Comparison of ENCODE assay signal across 26 cellular contexts in the genomic region with DNA sequence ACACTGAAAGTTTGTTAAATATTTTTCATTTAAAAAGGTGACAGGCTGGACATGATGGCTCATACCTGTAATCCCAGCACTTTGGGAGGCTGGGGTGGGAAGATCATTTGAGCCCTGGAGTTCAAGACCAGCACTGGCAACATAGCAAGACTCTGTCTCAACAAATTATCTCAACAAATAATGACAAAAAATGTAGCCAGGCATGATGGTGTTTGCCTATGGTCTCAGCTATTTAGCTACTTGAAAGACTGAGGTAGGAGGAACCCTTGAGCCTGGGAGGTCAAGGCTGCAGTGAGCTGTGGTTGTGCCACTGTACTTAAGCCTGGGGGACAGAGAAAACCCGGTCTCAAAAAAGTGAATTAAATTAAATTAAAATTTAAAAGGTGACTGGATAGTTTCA. TPM values are rescaled to one million over a fixed set of nuclear protein-coding genes. Genes with fewer than 3 reads are reported as not detected.
"Had no signal": no experiment of that assay in that cellular context is flagged by ENCODE, and none has a peak within 500 bp of the region (broad histone marks: within the 10 kb centered on the region; RNA-seq: fewer than 3 reads in every experiment).

No MANE protein-coding gene starts in this region.

- H3K27ac ChIP-seq: colonic mucosa, coronary artery, dorsolateral prefrontal cortex, epithelial cell of prostate, esophagus muscularis mucosa, esophagus squamous epithelium, foreskin keratinocyte, gastrocnemius medialis, gastroesophageal sphincter, heart left ventricle, heart right ventricle had no signal

- H3K27me3 ChIP-seq: colonic mucosa, dorsolateral prefrontal cortex, esophagus muscularis mucosa, esophagus squamous epithelium, foreskin keratinocyte, gastrocnemius medialis, gastroesophageal sphincter, heart left ventricle, heart right ventricle had no signal

- H3K9me3 ChIP-seq: colonic mucosa, gastrocnemius medialis had no signal

- H3K4me1 ChIP-seq: colonic mucosa, esophagus muscularis mucosa, esophagus squamous epithelium, foreskin keratinocyte, gastrocnemius medialis, gastroesophageal sphincter, heart left ventricle, heart right ventricle had no signal

- DNase-seq: colonic mucosa; cortex of kidney; dermis blood vessel endothelial cell; dorsolateral prefrontal cortex; effector CD4-positive, alpha-beta T cell; effector CD8-positive, alpha-beta T cell; effector memory CD4-positive, alpha-beta T cell; effector memory CD8-positive, alpha-beta T cell; endodermal cell; erythroblast; esophagus squamous epithelium; foreskin fibroblast; foreskin keratinocyte; foreskin melanocyte; gastrocnemius medialis; glutamatergic neuron; head of caudate nucleus; heart left ventricle; heart right ventricle had no signal

- H3K4me3 ChIP-seq: colonic mucosa, coronary artery, dorsolateral prefrontal cortex, esophagus muscularis mucosa, esophagus squamous epithelium, gastrocnemius medialis, gastroesophageal sphincter, heart left ventricle, heart right ventricle had no signal

- H3K36me3 ChIP-seq: colonic mucosa, esophagus muscularis mucosa, esophagus squamous epithelium, gastrocnemius medialis, gastroesophageal sphincter had no signal

RNA-seq across cellular contexts. Expression of a gene that starts 56.0 kb away (rescaled TPM):
- polyA plus RNA-seq: endothelial cell of umbilical vein, esophagus, fibroblast of lung, foreskin keratinocyte, heart left ventricle had no signal
